In the genomic region with DNA sequence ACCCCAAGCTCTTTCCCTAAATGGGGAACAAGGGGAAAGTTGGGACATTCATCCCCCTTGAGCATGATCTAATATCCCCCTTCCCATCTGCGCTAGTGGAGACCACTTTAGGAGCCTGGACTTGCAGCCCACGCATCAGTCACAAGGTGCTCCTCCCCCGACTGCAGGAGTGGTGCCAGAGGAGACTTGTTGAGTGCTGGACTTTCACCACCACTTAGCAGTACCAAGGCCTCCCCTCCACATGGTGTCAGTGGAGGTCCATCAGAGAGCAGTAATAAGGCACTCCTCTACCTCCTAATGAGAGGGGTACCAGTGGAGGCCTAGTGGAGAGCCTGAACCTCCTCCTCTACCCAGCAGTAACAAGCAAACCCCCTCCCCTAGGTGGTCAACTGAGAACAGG, we compare ENCODE assay signal across 1 cellular context.
TF ChIP-seq lines count a peak whose summit lies in the region.

No MANE protein-coding gene starts in this region.

TF ChIP-seq in HepG2, 621 proteins besides CTCF, POLR2A, EP300 and RAD21 (continued from another document and continues in another):
- TF ChIP-seq, protein P1, sequence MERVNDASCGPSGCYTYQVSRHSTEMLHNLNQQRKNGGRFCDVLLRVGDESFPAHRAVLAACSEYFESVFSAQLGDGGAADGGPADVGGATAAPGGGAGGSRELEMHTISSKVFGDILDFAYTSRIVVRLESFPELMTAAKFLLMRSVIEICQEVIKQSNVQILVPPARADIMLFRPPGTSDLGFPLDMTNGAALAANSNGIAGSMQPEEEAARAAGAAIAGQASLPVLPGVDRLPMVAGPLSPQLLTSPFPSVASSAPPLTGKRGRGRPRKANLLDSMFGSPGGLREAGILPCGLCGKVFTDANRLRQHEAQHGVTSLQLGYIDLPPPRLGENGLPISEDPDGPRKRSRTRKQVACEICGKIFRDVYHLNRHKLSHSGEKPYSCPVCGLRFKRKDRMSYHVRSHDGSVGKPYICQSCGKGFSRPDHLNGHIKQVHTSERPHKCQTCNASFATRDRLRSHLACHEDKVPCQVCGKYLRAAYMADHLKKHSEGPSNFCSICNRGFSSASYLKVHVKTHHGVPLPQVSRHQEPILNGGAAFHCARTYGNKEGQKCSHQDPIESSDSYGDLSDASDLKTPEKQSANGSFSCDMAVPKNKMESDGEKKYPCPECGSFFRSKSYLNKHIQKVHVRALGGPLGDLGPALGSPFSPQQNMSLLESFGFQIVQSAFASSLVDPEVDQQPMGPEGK (CRISPR knock-in tag; IDR thresholded peaks at IDR 0.05) = no peak
- no peak for TF ChIP-seq ZNF124 (CRISPR knock-in tag; IDR thresholded peaks at IDR 0.05)
- no peak for TF ChIP-seq CREB1 (IDR thresholded peaks at IDR 0.05)
- TF ChIP-seq CREB1 (CRISPR knock-in tag; IDR thresholded peaks at IDR 0.05) = no peak
- no peak for TF ChIP-seq DMAP1 (CRISPR knock-in tag; IDR thresholded peaks at IDR 0.05)
- no peak for TF ChIP-seq ZNF253 (CRISPR knock-in tag; IDR thresholded peaks at IDR 0.05; ENCODE audit: borderline replicate concordance)
- TF ChIP-seq, protein P2, sequence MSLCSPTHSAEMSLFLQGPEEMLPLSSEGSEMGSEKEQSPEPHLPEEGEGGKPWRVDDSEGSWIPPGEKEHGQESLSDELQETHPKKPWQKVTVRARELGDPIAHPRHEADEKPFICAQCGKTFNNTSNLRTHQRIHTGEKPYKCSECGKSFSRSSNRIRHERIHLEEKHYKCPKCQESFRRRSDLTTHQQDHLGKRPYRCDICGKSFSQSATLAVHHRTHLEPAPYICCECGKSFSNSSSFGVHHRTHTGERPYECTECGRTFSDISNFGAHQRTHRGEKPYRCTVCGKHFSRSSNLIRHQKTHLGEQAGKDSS (CRISPR knock-in tag; IDR thresholded peaks at IDR 0.05; ENCODE audit: borderline replicate concordance, low read depth) = 0 out of 2 replicates have a peak, but pooled peaks have one; percentile 34
- TF ChIP-seq ZNF724P (CRISPR knock-in tag; IDR thresholded peaks at IDR 0.05; ENCODE audit: borderline replicate concordance) = no peak
- TF ChIP-seq, protein P3, sequence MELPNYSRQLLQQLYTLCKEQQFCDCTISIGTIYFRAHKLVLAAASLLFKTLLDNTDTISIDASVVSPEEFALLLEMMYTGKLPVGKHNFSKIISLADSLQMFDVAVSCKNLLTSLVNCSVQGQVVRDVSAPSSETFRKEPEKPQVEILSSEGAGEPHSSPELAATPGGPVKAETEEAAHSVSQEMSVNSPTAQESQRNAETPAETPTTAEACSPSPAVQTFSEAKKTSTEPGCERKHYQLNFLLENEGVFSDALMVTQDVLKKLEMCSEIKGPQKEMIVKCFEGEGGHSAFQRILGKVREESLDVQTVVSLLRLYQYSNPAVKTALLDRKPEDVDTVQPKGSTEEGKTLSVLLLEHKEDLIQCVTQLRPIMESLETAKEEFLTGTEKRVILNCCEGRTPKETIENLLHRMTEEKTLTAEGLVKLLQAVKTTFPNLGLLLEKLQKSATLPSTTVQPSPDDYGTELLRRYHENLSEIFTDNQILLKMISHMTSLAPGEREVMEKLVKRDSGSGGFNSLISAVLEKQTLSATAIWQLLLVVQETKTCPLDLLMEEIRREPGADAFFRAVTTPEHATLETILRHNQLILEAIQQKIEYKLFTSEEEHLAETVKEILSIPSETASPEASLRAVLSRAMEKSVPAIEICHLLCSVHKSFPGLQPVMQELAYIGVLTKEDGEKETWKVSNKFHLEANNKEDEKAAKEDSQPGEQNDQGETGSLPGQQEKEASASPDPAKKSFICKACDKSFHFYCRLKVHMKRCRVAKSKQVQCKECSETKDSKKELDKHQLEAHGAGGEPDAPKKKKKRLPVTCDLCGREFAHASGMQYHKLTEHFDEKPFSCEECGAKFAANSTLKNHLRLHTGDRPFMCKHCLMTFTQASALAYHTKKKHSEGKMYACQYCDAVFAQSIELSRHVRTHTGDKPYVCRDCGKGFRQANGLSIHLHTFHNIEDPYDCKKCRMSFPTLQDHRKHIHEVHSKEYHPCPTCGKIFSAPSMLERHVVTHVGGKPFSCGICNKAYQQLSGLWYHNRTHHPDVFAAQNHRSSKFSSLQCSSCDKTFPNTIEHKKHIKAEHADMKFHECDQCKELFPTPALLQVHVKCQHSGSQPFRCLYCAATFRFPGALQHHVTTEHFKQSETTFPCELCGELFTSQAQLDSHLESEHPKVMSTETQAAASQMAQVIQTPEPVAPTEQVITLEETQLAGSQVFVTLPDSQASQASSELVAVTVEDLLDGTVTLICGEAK (IDR thresholded peaks at IDR 0.05) = no peak
- TF ChIP-seq, protein P3 (CRISPR knock-in tag; IDR thresholded peaks at IDR 0.05) = no peak
- TF ChIP-seq FOXA3 (CRISPR knock-in tag; IDR thresholded peaks at IDR 0.05) = 0 out of 2 replicates have a peak, but pooled peaks have one; percentile 15
- TF ChIP-seq SMC3 (IDR thresholded peaks at IDR 0.05; ENCODE audit: low read length) = peak; percentile 97
- TF ChIP-seq POLR2G (IDR thresholded peaks at IDR 0.05; ENCODE audit: low read depth, low read length) = no peak
- no peak for TF ChIP-seq HDAC2 (CRISPR knock-in tag; IDR thresholded peaks at IDR 0.05)
- TF ChIP-seq MIXL1 (CRISPR knock-in tag; IDR thresholded peaks at IDR 0.05) = peak; percentile 55; the same call in 1 of the 2 replicates
- no peak for TF ChIP-seq ZFAT (CRISPR knock-in tag; conservative IDR thresholded peaks at IDR 0.05)
- TF ChIP-seq, protein P4, sequence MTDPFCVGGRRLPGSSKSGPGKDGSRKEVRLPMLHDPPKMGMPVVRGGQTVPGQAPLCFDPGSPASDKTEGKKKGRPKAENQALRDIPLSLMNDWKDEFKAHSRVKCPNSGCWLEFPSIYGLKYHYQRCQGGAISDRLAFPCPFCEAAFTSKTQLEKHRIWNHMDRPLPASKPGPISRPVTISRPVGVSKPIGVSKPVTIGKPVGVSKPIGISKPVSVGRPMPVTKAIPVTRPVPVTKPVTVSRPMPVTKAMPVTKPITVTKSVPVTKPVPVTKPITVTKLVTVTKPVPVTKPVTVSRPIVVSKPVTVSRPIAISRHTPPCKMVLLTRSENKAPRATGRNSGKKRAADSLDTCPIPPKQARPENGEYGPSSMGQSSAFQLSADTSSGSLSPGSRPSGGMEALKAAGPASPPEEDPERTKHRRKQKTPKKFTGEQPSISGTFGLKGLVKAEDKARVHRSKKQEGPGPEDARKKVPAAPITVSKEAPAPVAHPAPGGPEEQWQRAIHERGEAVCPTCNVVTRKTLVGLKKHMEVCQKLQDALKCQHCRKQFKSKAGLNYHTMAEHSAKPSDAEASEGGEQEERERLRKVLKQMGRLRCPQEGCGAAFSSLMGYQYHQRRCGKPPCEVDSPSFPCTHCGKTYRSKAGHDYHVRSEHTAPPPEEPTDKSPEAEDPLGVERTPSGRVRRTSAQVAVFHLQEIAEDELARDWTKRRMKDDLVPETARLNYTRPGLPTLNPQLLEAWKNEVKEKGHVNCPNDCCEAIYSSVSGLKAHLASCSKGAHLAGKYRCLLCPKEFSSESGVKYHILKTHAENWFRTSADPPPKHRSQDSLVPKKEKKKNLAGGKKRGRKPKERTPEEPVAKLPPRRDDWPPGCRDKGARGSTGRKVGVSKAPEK (CRISPR knock-in tag; IDR thresholded peaks at IDR 0.05; ENCODE audit: borderline replicate concordance) = no peak
- TF ChIP-seq, protein P5, sequence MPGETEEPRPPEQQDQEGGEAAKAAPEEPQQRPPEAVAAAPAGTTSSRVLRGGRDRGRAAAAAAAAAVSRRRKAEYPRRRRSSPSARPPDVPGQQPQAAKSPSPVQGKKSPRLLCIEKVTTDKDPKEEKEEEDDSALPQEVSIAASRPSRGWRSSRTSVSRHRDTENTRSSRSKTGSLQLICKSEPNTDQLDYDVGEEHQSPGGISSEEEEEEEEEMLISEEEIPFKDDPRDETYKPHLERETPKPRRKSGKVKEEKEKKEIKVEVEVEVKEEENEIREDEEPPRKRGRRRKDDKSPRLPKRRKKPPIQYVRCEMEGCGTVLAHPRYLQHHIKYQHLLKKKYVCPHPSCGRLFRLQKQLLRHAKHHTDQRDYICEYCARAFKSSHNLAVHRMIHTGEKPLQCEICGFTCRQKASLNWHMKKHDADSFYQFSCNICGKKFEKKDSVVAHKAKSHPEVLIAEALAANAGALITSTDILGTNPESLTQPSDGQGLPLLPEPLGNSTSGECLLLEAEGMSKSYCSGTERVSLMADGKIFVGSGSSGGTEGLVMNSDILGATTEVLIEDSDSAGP (CRISPR knock-in tag; IDR thresholded peaks at IDR 0.05; ENCODE audit: borderline replicate concordance) = peak; percentile 32; the same call in 1 of the 2 replicates
- TF ChIP-seq, protein P6, sequence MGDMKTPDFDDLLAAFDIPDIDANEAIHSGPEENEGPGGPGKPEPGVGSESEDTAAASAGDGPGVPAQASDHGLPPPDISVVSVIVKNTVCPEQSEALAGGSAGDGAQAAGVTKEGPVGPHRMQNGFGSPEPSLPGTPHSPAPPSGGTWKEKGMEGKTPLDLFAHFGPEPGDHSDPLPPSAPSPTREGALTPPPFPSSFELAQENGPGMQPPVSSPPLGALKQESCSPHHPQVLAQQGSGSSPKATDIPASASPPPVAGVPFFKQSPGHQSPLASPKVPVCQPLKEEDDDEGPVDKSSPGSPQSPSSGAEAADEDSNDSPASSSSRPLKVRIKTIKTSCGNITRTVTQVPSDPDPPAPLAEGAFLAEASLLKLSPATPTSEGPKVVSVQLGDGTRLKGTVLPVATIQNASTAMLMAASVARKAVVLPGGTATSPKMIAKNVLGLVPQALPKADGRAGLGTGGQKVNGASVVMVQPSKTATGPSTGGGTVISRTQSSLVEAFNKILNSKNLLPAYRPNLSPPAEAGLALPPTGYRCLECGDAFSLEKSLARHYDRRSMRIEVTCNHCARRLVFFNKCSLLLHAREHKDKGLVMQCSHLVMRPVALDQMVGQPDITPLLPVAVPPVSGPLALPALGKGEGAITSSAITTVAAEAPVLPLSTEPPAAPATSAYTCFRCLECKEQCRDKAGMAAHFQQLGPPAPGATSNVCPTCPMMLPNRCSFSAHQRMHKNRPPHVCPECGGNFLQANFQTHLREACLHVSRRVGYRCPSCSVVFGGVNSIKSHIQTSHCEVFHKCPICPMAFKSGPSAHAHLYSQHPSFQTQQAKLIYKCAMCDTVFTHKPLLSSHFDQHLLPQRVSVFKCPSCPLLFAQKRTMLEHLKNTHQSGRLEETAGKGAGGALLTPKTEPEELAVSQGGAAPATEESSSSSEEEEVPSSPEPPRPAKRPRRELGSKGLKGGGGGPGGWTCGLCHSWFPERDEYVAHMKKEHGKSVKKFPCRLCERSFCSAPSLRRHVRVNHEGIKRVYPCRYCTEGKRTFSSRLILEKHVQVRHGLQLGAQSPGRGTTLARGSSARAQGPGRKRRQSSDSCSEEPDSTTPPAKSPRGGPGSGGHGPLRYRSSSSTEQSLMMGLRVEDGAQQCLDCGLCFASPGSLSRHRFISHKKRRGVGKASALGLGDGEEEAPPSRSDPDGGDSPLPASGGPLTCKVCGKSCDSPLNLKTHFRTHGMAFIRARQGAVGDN (CRISPR knock-in tag; IDR thresholded peaks at IDR 0.05) = no peak
- no peak for TF ChIP-seq ZFP41 (CRISPR knock-in tag; IDR thresholded peaks at IDR 0.05; ENCODE audit: borderline replicate concordance)
- peak; percentile 67 for TF ChIP-seq ZMYM4 (CRISPR knock-in tag; IDR thresholded peaks at IDR 0.05)
- no peak for TF ChIP-seq NFIC (IDR thresholded peaks at IDR 0.05; ENCODE audit: low read length)
- 0 out of 2 replicates have a peak, but pooled peaks have one; percentile 24 for TF ChIP-seq HNF4G (IDR thresholded peaks at IDR 0.05; ENCODE audit: borderline replicate concordance, low read depth, low read length)
- TF ChIP-seq HNF4G (CRISPR knock-in tag; IDR thresholded peaks at IDR 0.05; ENCODE audit: borderline replicate concordance, low read depth) = no peak
- TF ChIP-seq ZNF350 (CRISPR knock-in tag; IDR thresholded peaks at IDR 0.05; ENCODE audit: borderline replicate concordance, low read depth) = 0 out of 2 replicates have a peak, but pooled peaks have one; percentile 38
- TF ChIP-seq, protein P7, sequence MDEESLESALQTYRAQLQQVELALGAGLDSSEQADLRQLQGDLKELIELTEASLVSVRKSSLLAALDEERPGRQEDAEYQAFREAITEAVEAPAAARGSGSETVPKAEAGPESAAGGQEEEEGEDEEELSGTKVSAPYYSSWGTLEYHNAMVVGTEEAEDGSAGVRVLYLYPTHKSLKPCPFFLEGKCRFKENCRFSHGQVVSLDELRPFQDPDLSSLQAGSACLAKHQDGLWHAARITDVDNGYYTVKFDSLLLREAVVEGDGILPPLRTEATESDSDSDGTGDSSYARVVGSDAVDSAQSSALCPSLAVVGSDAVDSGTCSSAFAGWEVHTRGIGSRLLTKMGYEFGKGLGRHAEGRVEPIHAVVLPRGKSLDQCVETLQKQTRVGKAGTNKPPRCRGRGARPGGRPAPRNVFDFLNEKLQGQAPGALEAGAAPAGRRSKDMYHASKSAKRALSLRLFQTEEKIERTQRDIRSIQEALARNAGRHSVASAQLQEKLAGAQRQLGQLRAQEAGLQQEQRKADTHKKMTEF (CRISPR knock-in tag; IDR thresholded peaks at IDR 0.05) = 0 out of 2 replicates have a peak, but pooled peaks have one; percentile 39
- TF ChIP-seq, protein P8, sequence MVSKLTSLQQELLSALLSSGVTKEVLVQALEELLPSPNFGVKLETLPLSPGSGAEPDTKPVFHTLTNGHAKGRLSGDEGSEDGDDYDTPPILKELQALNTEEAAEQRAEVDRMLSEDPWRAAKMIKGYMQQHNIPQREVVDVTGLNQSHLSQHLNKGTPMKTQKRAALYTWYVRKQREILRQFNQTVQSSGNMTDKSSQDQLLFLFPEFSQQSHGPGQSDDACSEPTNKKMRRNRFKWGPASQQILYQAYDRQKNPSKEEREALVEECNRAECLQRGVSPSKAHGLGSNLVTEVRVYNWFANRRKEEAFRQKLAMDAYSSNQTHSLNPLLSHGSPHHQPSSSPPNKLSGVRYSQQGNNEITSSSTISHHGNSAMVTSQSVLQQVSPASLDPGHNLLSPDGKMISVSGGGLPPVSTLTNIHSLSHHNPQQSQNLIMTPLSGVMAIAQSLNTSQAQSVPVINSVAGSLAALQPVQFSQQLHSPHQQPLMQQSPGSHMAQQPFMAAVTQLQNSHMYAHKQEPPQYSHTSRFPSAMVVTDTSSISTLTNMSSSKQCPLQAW (CRISPR knock-in tag; IDR thresholded peaks at IDR 0.05) = 0 out of 2 replicates have a peak, but pooled peaks have one; percentile 23
